Comparison of ENCODE assay signal across 8 cellular contexts in genomic region chr18:55234366-55235093, GRCh38.
DNase-seq lines count a peak whose midpoint lies in the region; ATAC-seq and TF ChIP-seq lines count a peak whose summit lies in the region.

No MANE protein-coding gene starts in this region.

- no peak overlapping the region for H3K27ac Mint-ChIP-seq in activated naive CD8-positive, alpha-beta T cell treated with anti-CD3 and anti-CD28 coated beads for 36 hours

- TF ChIP-seq POLR2A in vagina (IDR thresholded peaks at IDR 0.05): no peak

- peaks cover 1% of the 10 kb centered on the region for H3K4me1 Mint-ChIP-seq in activated naive CD8-positive, alpha-beta T cell treated with anti-CD3 and anti-CD28 coated beads for 36 hours

- no peak overlapping the region for H2AFZ ChIP-seq in Loucy (ENCODE audit: low read length)

- H3K27me3 ChIP-seq in HAP-1 (ENCODE audit: low read depth) (no peaks in the 10 kb centered on the region), Loucy (ENCODE audit: insufficient read depth, low read length, poor library complexity, severe bottlenecking) (no peaks in the 10 kb centered on the region), vagina (no peaks in the 10 kb centered on the region)

- peak; percentile 90 for ATAC-seq in Right ventricle myocardium superior (ENCODE audit: poor library complexity)

- no peaks in the 10 kb centered on the region for H4K20me1 ChIP-seq in Loucy (ENCODE audit: insufficient read depth, low read length, poor library complexity, severe bottlenecking)

- in situ Hi-C loops in HAP-1 (cut with MboI; ENCODE audit: low sequenced_read_pairs): loop anchor here (10.0 to 25.0 kb wide), 3 partner anchors 180 to 1328 kb away; no protein-coding TSS in a partner anchor

- no peak overlapping the region for H3K9ac ChIP-seq in Loucy (ENCODE audit: low read depth, low read length, poor library complexity, severe bottlenecking)

- TF ChIP-seq CTCF in Loucy (conservative IDR thresholded peaks at IDR 0.05; ENCODE audit: low read length) (peak; percentile 93), vagina (IDR thresholded peaks at IDR 0.05) (peak; percentile 51 to 83 (median 55))

- H3K9me2 ChIP-seq in Loucy (replicated peaks; ENCODE audit: low read depth, low read length): no peaks in the 10 kb centered on the region

- H3F3A ChIP-seq in Loucy (ENCODE audit: low read depth): peaks cover 7% of the 10 kb centered on the region; the same call in 1 of the 2 replicates

- no peaks in the 10 kb centered on the region for H3K79me2 ChIP-seq in Loucy (ENCODE audit: insufficient read depth, low read length)

- no peaks in the 10 kb centered on the region for H3K36me3 Mint-ChIP-seq in activated naive CD8-positive, alpha-beta T cell treated with anti-CD3 and anti-CD28 coated beads for 36 hours

- H3K4me3 ChIP-seq in HAP-1 (no peak overlapping the region), Loucy (ENCODE audit: low read length, poor library complexity, severe bottlenecking) (no peak overlapping the region), vagina (no peak overlapping the region)

- DNase-seq in GM04504 (ENCODE audit: low read depth) (peak; percentile 54), HAP-1 (ENCODE audit: low spot score in 2 of 2) (peak; percentile 81 to 85), Right ventricle myocardium superior (peak; percentile 78), posterior vena cava (ENCODE audit: low spot score) (peak; percentile 87), vagina (ENCODE audit: extremely low spot score in 2 of 2) (no peak)
- DNase-seq in activated naive CD8-positive, alpha-beta T cell treated with anti-CD3 and anti-CD28 coated beads for 36 hours: peak; percentile 49

- H3K4me1 ChIP-seq in HAP-1 (peaks cover 7% of the 10 kb centered on the region; the same call in 1 of the 2 replicates), Loucy (ENCODE audit: insufficient read depth, low read length, poor library complexity, severe bottlenecking) (peaks cover 16% of the 10 kb centered on the region), vagina (peaks cover 12% of the 10 kb centered on the region)

- no peaks in the 10 kb centered on the region for H3K27me3 Mint-ChIP-seq in activated naive CD8-positive, alpha-beta T cell treated with anti-CD3 and anti-CD28 coated beads for 36 hours

- H3K36me3 ChIP-seq in HAP-1 (replicated peaks) (no peaks in the 10 kb centered on the region), Loucy (ENCODE audit: insufficient read depth, low read length) (peaks cover 29% of the 10 kb centered on the region; the same call in 1 of the 2 replicates), vagina (peaks cover 0 to 35% of the 10 kb centered on the region in 2 donors)

- H3K9me3 ChIP-seq in HAP-1 (no peaks in the 10 kb centered on the region), Loucy (ENCODE audit: insufficient read depth, low read depth, low read length) (no peaks in the 10 kb centered on the region), vagina (no peaks in the 10 kb centered on the region)

- no peaks in the 10 kb centered on the region for H3K9me3 Mint-ChIP-seq in activated naive CD8-positive, alpha-beta T cell treated with anti-CD3 and anti-CD28 coated beads for 36 hours

- H3K27ac ChIP-seq in vagina: peak overlapping the region; percentile 37

- H3K4me3 Mint-ChIP-seq in activated naive CD8-positive, alpha-beta T cell treated with anti-CD3 and anti-CD28 coated beads for 36 hours: no peak overlapping the region

- H3K4me2 ChIP-seq in Loucy (ENCODE audit: low read depth, low read length, poor library complexity, severe bottlenecking): no peak overlapping the region

- intact Hi-C loops in Right ventricle myocardium superior (cut with DNase I) (loop anchor here (5.0 to 10.0 kb wide), 4 partner anchors 180 to 1340 kb away; no protein-coding TSS in a partner anchor), posterior vena cava (cut with DNase I) (loop anchor here in 1 of 2 donors (10.0 kb wide), 1 partner anchor 1340 kb away; no protein-coding TSS in a partner anchor), vagina (cut with DNase I) (loop anchor here (10.0 kb wide), 1 partner anchor 180 kb away; no protein-coding TSS in a partner anchor)

TF ChIP-seq in PFSK-1, 5 proteins besides CTCF, POLR2A, EP300 and RAD21:
- TF ChIP-seq POLR2AphosphoS5 (IDR thresholded peaks at IDR 0.05; ENCODE audit: low read depth, low read length) (no peak; the same call in 1 of the 2 replicates), FOXP2 (optimal IDR thresholded peaks at IDR 0.05; ENCODE audit: borderline replicate concordance, extremely low read depth, extremely low read length, insufficient read depth) (peak; percentile 17)

Comparison
In these comparisons a context has a peak if more than half of its experiments do, and no peak if none do; other contexts are left out.
1. DNase-seq: peak in GM04504 (single experiment), HAP-1 (2 of 2), activated naive CD8-positive, alpha-beta T cell treated with anti-CD3 and anti-CD28 coated beads for 36 hours (single experiment), Right ventricle myocardium superior (single experiment) and posterior vena cava (single experiment); none in vagina (0 of 2).